In genomic region chr4:190173428-190173827, GRCh38 we compare ENCODE assay signal across 20 cellular contexts. TPM values are rescaled to one million over a fixed set of nuclear protein-coding genes. Genes with fewer than 3 reads are reported as not detected.
"Had no signal": no experiment of that assay in that cellular context is flagged by ENCODE, and none has a peak within 500 bp of the region (broad histone marks: within the 10 kb centered on the region; RNA-seq: fewer than 3 reads in every experiment).

Gene DUX4 (plus strand): TSS chr4:190173774. CDS start chr4:190173774, 0 bp downstream.

RNA-seq across cellular contexts. Expression of gene DUX4, which starts in this region (rescaled TPM):
- total RNA-seq: activated B cell treated with CpG ODN at 0.5 μM for 24 hours; activated CD4-positive, alpha-beta memory T cell treated with anti-CD3 and anti-CD28 coated beads for 36 hours; activated CD4-positive, alpha-beta T cell treated with anti-CD3 and anti-CD28 coated beads, Interleukin-2, amount 10 ng/mL, durations not matched to agents 24 days and 14 days; activated CD8-positive, alpha-beta memory T cell treated with anti-CD3 and anti-CD28 coated beads for 36 hours; activated CD8-positive, alpha-beta T cell treated with anti-CD3 and anti-CD28 coated beads for 36 hours; activated naive CD4-positive, alpha-beta T cell treated with anti-CD3 and anti-CD28 coated beads for 36 hours; activated naive CD4-positive, alpha-beta T cell treated with anti-CD3 and anti-CD28 coated beads, Interleukin-2, amount 50 U/mL, for 72 hours; activated naive CD8-positive, alpha-beta T cell treated with anti-CD3 and anti-CD28 coated beads for 36 hours; activated T-cell treated with anti-CD3 and anti-CD28 coated beads, Interleukin-2, amount 50 U/mL, for 72 hours; activated T-helper 1 cell treated with anti-CD3 and anti-CD28 coated beads, Interleukin-12 subunit alpha, Interleukin-12 subunit beta, Interleukin-2, Interleukin-4 antibody, amounts not matched to agents 30 ng/mL and 10 ng/mL and 1 ng/mL, durations not matched to agents 14 hours and 24 hours and 36 hours; activated T-helper 17 cell treated with anti-CD3 and anti-CD28 coated beads, Interleukin-2, amount 50 U/mL, for 72 hours; adrenal gland; aorta; astrocyte; body of pancreas; breast epithelium; cardiac septum; T-cell; T-helper 1 cell treated with Interleukin-12 subunit alpha and Interleukin-12 subunit beta and Interleukin-4 antibody, amounts not matched to agents 30 ng/mL and 1 ng/mL, for 36 hours; T-helper 17 cell had no signal
- polyA plus RNA-seq: adrenal gland, aorta had no signal
